20 cellular contexts compared by ENCODE assay signal in genomic region chrX:15509845-15510244, GRCh38. TPM values are rescaled to one million over a fixed set of nuclear protein-coding genes. Genes with fewer than 3 reads are reported as not detected.
DNase-seq lines count a peak whose midpoint lies in the region; ATAC-seq, FAIRE-seq and TF ChIP-seq lines count a peak whose summit lies in the region.
"Had no signal": no experiment of that assay in that cellular context is flagged by ENCODE, and none has a peak within 500 bp of the region (broad histone marks: within the 10 kb centered on the region; RNA-seq: fewer than 3 reads in every experiment).

No MANE protein-coding gene starts in this region.

- H3K27me3 ChIP-seq in GM12878 (replicated peaks in 1 of 2; ENCODE audit: control insufficient read depth in 2 of 2, insufficient read depth in 2 of 2, low read length in 1 of 2) (no peaks in the 10 kb centered on the region; a peak in 1 of 4 replicates), testis (no peaks in the 10 kb centered on the region)

- POLR2A ChIA-PET in GM12878 (lab: Charles Lee) = no interaction called here

- no peak overlapping the region for H3K4me2 ChIP-seq in GM12878 (ENCODE audit: control insufficient read depth, insufficient read depth)

- SMC1A ChIA-PET in GM12878 (lab: Charles Lee; ENCODE audit: uncharacterized antibody, unreplicated experiment) = no interaction called here

- H3K4me1 ChIP-seq in GM12878 (ENCODE audit: control insufficient read depth, insufficient read depth, low read length) (no peaks in the 10 kb centered on the region), testis (no peaks in the 10 kb centered on the region)
- H3K4me1 ChIP-seq: Caco-2, HAP-1 had no signal

- H3K27ac ChIP-seq in GM12878 (ENCODE audit: control insufficient read depth, insufficient read depth) = no peak overlapping the region
- no peak overlapping the region for H3K27ac ChIP-seq in testis

- TF ChIP-seq EP300 in GM12878 (IDR thresholded peaks at IDR 0.05; ENCODE audit: borderline replicate concordance in 1 of 2, control insufficient read depth in 1 of 2, low read depth in 2 of 2, low read length in 2 of 2) = no peak

- no peak overlapping the region for H3K9ac ChIP-seq in GM12878 (ENCODE audit: control insufficient read depth, insufficient read depth, low read length)

- no peak for TF ChIP-seq RAD21 in GM12878 (IDR thresholded peaks at IDR 0.05; ENCODE audit: insufficient read depth, low read depth, low read length)

- no peaks in the 10 kb centered on the region for H4K20me1 ChIP-seq in GM12878 (ENCODE audit: control insufficient read depth, insufficient read depth)

- intact Hi-C loops in GM12878 (cut with micrococcal nuclease; ENCODE audit: unreplicated experiment) (no loop called here), testis (cut with DNase I; ENCODE audit: low total_unique reads) (no loop called here)

- DNase-seq in GM19239 (ENCODE audit: insufficient read length, low spot score) (no peak), GM12878 (ENCODE audit: low read depth, low spot score) (no peak), iPS-NIHi11 (ENCODE audit: low spot score) (no peak), testis (no peak)
- DNase-seq: C1 segment of cervical spinal cord; Caco-2; CD8-positive, alpha-beta T cell; DMS153; DND-41; GOT3; HFFc6 had no signal

- RAD21 ChIA-PET in GM12878 (lab: Charles Lee; ENCODE audit: unreplicated experiment) = no interaction called here

- TF ChIP-seq CTCF in GM12878 (IDR thresholded peaks at IDR 0.05 in 2 of 3, conservative IDR thresholded peaks at IDR 0.05 in 1 of 3; ENCODE audit: control insufficient read depth in 2 of 3, extremely low read depth in 1 of 3, insufficient read depth in 1 of 3, low read depth in 3 of 3, low read length in 3 of 3) (no peak), testis (IDR thresholded peaks at IDR 0.05) (no peak)

- H3K79me2 ChIP-seq in GM12878 (ENCODE audit: control insufficient read depth, insufficient read depth, low read length) = no peaks in the 10 kb centered on the region

- in situ Hi-C loops in GM12878 (cut with MboI) = no loop called here

- H2AFZ ChIP-seq in GM12878 (ENCODE audit: control insufficient read depth, low read depth, low read length) = no peak overlapping the region

- H3K36me3 ChIP-seq in GM12878 (ENCODE audit: control insufficient read depth in 2 of 2, insufficient read depth in 2 of 2, low read length in 1 of 2) = no peaks in the 10 kb centered on the region
- H3K36me3 ChIP-seq in testis (ENCODE audit: low read depth, missing control alignments) = no peaks in the 10 kb centered on the region
- H3K36me3 ChIP-seq: HAP-1 had no signal

- peak; percentile 48 for FAIRE-seq in GM19239 (lab: Jason Lieb, UNC)
- no peak for FAIRE-seq in GM12878 (lab: Jason Lieb, UNC)
- FAIRE-seq: G401.6, GM18507, H54 had no signal

- peak; percentile 47 for ATAC-seq in HG02852 (IDR thresholded peaks at IDR 0.05; ENCODE audit: unreplicated experiment)
- ATAC-seq in GM12878 = peak; percentile 34; the same call in 1 of the 3 replicates
- no peak for ATAC-seq in GM21390 (IDR thresholded peaks at IDR 0.05; ENCODE audit: unreplicated experiment)
- ATAC-seq: CD8-positive, alpha-beta T cell had no signal

- CTCF ChIA-PET in GM12878 (lab: Yijun Ruan, JAX) = no interaction called here

- TF ChIP-seq POLR2A in GM12878 (IDR thresholded peaks at IDR 0.05; ENCODE audit: low read depth, low read length) (no peak), testis (IDR thresholded peaks at IDR 0.05) (no peak)

- no peak overlapping the region for H3K4me3 ChIP-seq in GM12878
- H3K4me3 ChIP-seq in testis = no peak overlapping the region
- H3K4me3 ChIP-seq: HAP-1 had no signal

- no peaks in the 10 kb centered on the region for H3K9me3 ChIP-seq in GM12878 (replicated peaks; ENCODE audit: control insufficient read depth, insufficient read depth, low read length)
- no peaks in the 10 kb centered on the region for H3K9me3 ChIP-seq in testis
- H3K9me3 ChIP-seq: Caco-2, HAP-1 had no signal

- BruUV-seq in GM12878 (replicated peaks; lab: Mats Ljungman, UMichigan) = no TSS peak

TF ChIP-seq in GM12878, 131 proteins besides CTCF, POLR2A, EP300 and RAD21 (continues in another document):
- TF ChIP-seq RUNX3 (IDR thresholded peaks at IDR 0.05; ENCODE audit: low read length) (no peak), IRF4 (IDR thresholded peaks at IDR 0.05; ENCODE audit: low read depth, low read length) (no peak), SMAD5 (IDR thresholded peaks at IDR 0.05; ENCODE audit: low read depth) (no peak), KLF5 (IDR thresholded peaks at IDR 0.05; ENCODE audit: partially characterized antibody) (no peak), WRNIP1 (IDR thresholded peaks at IDR 0.05; ENCODE audit: borderline replicate concordance, low read depth, low read length) (no peak), FOXK2 (IDR thresholded peaks at IDR 0.05) (no peak), SREBF2 (IDR thresholded peaks at IDR 0.05; ENCODE audit: low read length) (no peak), YY1 (IDR thresholded peaks at IDR 0.05; ENCODE audit: low read depth, low read length) (no peak), RBBP5 (conservative IDR thresholded peaks at IDR 0.05) (no peak), IKZF2 (IDR thresholded peaks at IDR 0.05) (no peak), LARP7 (IDR thresholded peaks at IDR 0.05) (no peak), RELA (IDR thresholded peaks at IDR 0.05; ENCODE audit: borderline replicate concordance, partially characterized antibody) (no peak), GABPA (IDR thresholded peaks at IDR 0.05; ENCODE audit: low read depth) (no peak), ZNF24 (IDR thresholded peaks at IDR 0.05) (no peak)
- TF ChIP-seq, protein P1, sequence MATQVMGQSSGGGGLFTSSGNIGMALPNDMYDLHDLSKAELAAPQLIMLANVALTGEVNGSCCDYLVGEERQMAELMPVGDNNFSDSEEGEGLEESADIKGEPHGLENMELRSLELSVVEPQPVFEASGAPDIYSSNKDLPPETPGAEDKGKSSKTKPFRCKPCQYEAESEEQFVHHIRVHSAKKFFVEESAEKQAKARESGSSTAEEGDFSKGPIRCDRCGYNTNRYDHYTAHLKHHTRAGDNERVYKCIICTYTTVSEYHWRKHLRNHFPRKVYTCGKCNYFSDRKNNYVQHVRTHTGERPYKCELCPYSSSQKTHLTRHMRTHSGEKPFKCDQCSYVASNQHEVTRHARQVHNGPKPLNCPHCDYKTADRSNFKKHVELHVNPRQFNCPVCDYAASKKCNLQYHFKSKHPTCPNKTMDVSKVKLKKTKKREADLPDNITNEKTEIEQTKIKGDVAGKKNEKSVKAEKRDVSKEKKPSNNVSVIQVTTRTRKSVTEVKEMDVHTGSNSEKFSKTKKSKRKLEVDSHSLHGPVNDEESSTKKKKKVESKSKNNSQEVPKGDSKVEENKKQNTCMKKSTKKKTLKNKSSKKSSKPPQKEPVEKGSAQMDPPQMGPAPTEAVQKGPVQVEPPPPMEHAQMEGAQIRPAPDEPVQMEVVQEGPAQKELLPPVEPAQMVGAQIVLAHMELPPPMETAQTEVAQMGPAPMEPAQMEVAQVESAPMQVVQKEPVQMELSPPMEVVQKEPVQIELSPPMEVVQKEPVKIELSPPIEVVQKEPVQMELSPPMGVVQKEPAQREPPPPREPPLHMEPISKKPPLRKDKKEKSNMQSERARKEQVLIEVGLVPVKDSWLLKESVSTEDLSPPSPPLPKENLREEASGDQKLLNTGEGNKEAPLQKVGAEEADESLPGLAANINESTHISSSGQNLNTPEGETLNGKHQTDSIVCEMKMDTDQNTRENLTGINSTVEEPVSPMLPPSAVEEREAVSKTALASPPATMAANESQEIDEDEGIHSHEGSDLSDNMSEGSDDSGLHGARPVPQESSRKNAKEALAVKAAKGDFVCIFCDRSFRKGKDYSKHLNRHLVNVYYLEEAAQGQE (IDR thresholded peaks at IDR 0.05; ENCODE audit: low read depth, low read length) = no peak

RNA-seq across cellular contexts. Expression of gene BMX, which starts 9.2 kb away (rescaled TPM):
- not detected in 2 replicates for total RNA-seq in GM12878 (2013; cell fraction: nucleolus; rRNA removed)
- not detected in 2 replicates for total RNA-seq in GM12878 (2014; rRNA removed)
- total RNA-seq in GM12878 (2014; rRNA removed; fragmentation: Illumina TruSeq; extraction: Trizol) = not detected in 2 replicates
- total RNA-seq in GM12878 (2021) = not detected in 2 replicates
- polyA plus RNA-seq in GM12878 (2011; ENCODE audit: low read depth) = not detected
- not detected in 2 replicates for polyA plus RNA-seq in GM12878 (2011; rRNA removed)
- not detected in 2 replicates for polyA plus RNA-seq in GM12878 (2011; cell fraction: cytosol; rRNA removed)
- not detected in 2 replicates for polyA plus RNA-seq in GM12878 (2011; cell fraction: nucleus; rRNA removed)
- polyA plus RNA-seq in GM12878 (2012) = not detected in 2 replicates
- polyA plus RNA-seq in GM12878 (2014; fragmentation: Illumina TruSeq; extraction: Trizol) = not detected in 2 replicates
- polyA plus RNA-seq in GM12878 (2014; fragmentation: Nextera tagmentation; extraction: Ambion mirVana) = not detected
- not detected in 2 replicates for polyA plus RNA-seq in GM12878 (2014; rRNA removed)
- polyA plus RNA-seq in GM12878 (2016; fragmentation: Nextera tagmentation; extraction: Ambion mirVana) = not detected
- polyA minus RNA-seq in GM12878 (2011; rRNA and poly(A)+ RNA removed) = not detected in 2 replicates
- polyA minus RNA-seq in GM12878 (2011; cell fraction: cytosol; rRNA and poly(A)+ RNA removed) = not detected in 2 replicates
- not detected in 2 replicates for polyA minus RNA-seq in GM12878 (2011; cell fraction: nucleus; rRNA and poly(A)+ RNA removed)
- total RNA-seq in testis = under 1 TPM; 0.12 to 0.55 TPM
- 1.2 TPM for polyA plus RNA-seq in testis (ENCODE audit: insufficient read depth, low read depth, low replicate concordance)
- total RNA-seq: A172; A673; Caco-2; CD8-positive, alpha-beta T cell; HFFc6 had no signal
- polyA plus RNA-seq: BJ had no signal

RNA-seq across cellular contexts. Expression of gene PIR, which starts 16.7 kb away (rescaled TPM):
- 2.4 and 4.4 TPM in 2 replicates for total RNA-seq in GM12878 (2013; cell fraction: nucleolus; rRNA removed)
- total RNA-seq in GM12878 (2014; rRNA removed) (3.8 and 5.3 TPM in 2 replicates), GM12878 (2014; rRNA removed; fragmentation: Illumina TruSeq; extraction: Trizol) (5.3 and 6.3 TPM in 2 replicates), GM12878 (2021) (4.1 and 5.0 TPM in 2 replicates), testis (10 to 100 TPM in 1 of 2 donors, 1 to 10 TPM in 1; 9.7 to 10.3 TPM)
- 5.9 TPM for polyA plus RNA-seq in GM12878 (2011; ENCODE audit: low read depth)
- polyA plus RNA-seq in GM12878 (2011; rRNA removed) (16.5 and 25.2 TPM in 2 replicates), GM12878 (2014; fragmentation: Illumina TruSeq; extraction: Trizol) (6.6 and 7.3 TPM in 2 replicates), GM12878 (2014; fragmentation: Nextera tagmentation; extraction: Ambion mirVana) (10 to 100 TPM; 10.4 to 10.9 TPM), GM12878 (2014; rRNA removed) (5.4 and 5.7 TPM in 2 replicates), GM12878 (2016; fragmentation: Nextera tagmentation; extraction: Ambion mirVana) (1 to 10 TPM; 7.4 to 9.9 TPM), testis (ENCODE audit: insufficient read depth, low read depth, low replicate concordance) (11.0 TPM)
- 10.7 and 15.3 TPM in 2 replicates for polyA plus RNA-seq in GM12878 (2011; cell fraction: cytosol; rRNA removed)
- polyA plus RNA-seq in GM12878 (2011; cell fraction: nucleus; rRNA removed) = 8.2 and 8.8 TPM in 2 replicates
- polyA plus RNA-seq in GM12878 (2012) = 7.1 and 7.3 TPM in 2 replicates
- 6.9 and 7.0 TPM in 2 replicates for polyA minus RNA-seq in GM12878 (2011; rRNA and poly(A)+ RNA removed)
- polyA minus RNA-seq in GM12878 (2011; cell fraction: cytosol; rRNA and poly(A)+ RNA removed) = 3.1 and 4.8 TPM in 2 replicates
- 3.7 and 4.0 TPM in 2 replicates for polyA minus RNA-seq in GM12878 (2011; cell fraction: nucleus; rRNA and poly(A)+ RNA removed)
- total RNA-seq: CD8-positive, alpha-beta T cell had no signal
